7 cellular contexts compared by ENCODE assay signal in the genomic region with DNA sequence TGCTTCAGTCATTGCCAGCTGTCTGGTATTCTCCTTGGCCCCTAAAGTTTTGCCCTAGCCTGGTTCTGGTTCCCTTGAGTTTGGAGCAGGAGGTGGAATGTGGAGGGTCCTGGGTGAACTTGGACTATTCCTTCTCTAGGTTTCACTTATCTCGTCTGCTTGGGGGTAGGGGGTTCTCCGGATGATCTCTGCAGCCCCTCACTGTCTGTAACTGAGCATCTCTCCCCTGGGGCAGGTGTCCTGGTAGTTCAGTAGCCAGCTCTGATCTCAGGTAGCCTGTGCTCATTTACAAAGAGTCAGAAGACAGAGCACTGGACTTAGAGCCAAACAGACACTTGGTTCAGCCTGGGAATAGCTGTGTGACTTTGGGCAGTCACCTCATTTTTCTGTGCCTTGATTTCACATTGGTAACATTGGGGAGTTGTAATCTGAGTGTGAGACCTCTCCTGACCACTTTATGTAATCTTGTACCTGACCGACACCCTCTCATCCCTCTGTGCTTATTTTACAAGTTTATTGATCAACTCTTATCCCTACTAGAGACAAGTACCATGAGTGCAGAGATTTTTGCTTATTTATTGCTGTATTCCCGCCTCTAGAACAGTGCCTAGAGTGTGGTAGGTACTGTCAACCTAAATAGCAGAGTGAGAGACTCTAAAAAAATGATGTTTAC. TPM values are rescaled to one million over a fixed set of nuclear protein-coding genes. Genes with fewer than 3 reads are reported as not detected.
DNase-seq lines count a peak whose midpoint lies in the region; ATAC-seq and TF ChIP-seq lines count a peak whose summit lies in the region.

No MANE protein-coding gene starts in this region.

- H3K36me3 Mint-ChIP-seq in H9 (ENCODE audit: insufficient read depth in 1 of 3, low read depth in 3 of 3) = peaks cover 4 to 13% (median 5%) of the 10 kb centered on the region in 3 experiments; a peak in 6 of 7 replicates
- H3K36me3 Mint-ChIP-seq in stimulated activated effector memory CD8-positive, alpha-beta T cell treated with anti-CD3 and anti-CD28 coated beads, Interleukin-12 subunit alpha, Interleukin-12 subunit beta, amount 100 ng/mL, for 72 hours = peaks cover 42% of the 10 kb centered on the region

- no peaks in the 10 kb centered on the region for H3K9me3 Mint-ChIP-seq in H9
- H3K9me3 Mint-ChIP-seq in stimulated activated effector memory CD8-positive, alpha-beta T cell treated with anti-CD3 and anti-CD28 coated beads, Interleukin-12 subunit alpha, Interleukin-12 subunit beta, amount 100 ng/mL, for 72 hours = no peaks in the 10 kb centered on the region

- no peak overlapping the region for H2BK12ac ChIP-seq in H9 (ENCODE audit: insufficient read length, low read depth, low read length)

- H2AFZ ChIP-seq in H9 (ENCODE audit: low read length) (no peak overlapping the region), hepatocyte (peak overlapping the region; percentile 77)

- H2BK5ac ChIP-seq in H9 (ENCODE audit: insufficient read length, low read length) = no peak overlapping the region

- no peaks in the 10 kb centered on the region for H3K27me3 Mint-ChIP-seq in H9 (ENCODE audit: low read depth)

- H3K27ac ChIP-seq in H9 (ENCODE audit: insufficient read length, low read depth, low read length) (no peak overlapping the region), VCaP (peak overlapping the region; percentile 87), hepatocyte (peak overlapping the region; percentile 78)

- no peak overlapping the region for H3K4ac ChIP-seq in H9 (ENCODE audit: low read depth, low read length)

- WGBS in H9 (ENCODE audit: extremely low coverage, insufficient read length, low lambda C conversion rate) = no CpG with 5 or more reads among the region's 4 CpGs
- WGBS in hepatocyte (ENCODE audit: low lambda C conversion rate, missing lambda C conversion rate) = 33% methylated on average over 4 of the region's 4 CpGs

- H3K9me3 ChIP-seq in H9 (ENCODE audit: control insufficient read depth, low read depth, low read length) = no peaks in the 10 kb centered on the region
- H3K9me3 ChIP-seq in hepatocyte (ENCODE audit: low read depth) = no peaks in the 10 kb centered on the region

- H3K4me1 ChIP-seq in H9 (ENCODE audit: insufficient read depth, low read length) (peaks cover 6% of the 10 kb centered on the region; the same call in 1 of the 2 replicates), hepatocyte (ENCODE audit: insufficient read depth) (peaks cover 17% of the 10 kb centered on the region)

- H3K4me3 ChIP-seq in hepatocyte = peak overlapping the region; percentile 61

- peak overlapping the region; percentile 87; the same call in 1 of the 2 replicates for H3K14ac ChIP-seq in H9 (ENCODE audit: insufficient read depth, low read length)

- no peaks in the 10 kb centered on the region for H3K36me3 ChIP-seq in hepatocyte (replicated peaks; ENCODE audit: insufficient read depth, low read depth)

- H3K9me2 ChIP-seq in hepatocyte (replicated peaks; ENCODE audit: insufficient read depth) = no peaks in the 10 kb centered on the region

- peak overlapping the region; percentile 92 to 97 for H3K4me3 Mint-ChIP-seq in H9
- H3K4me3 Mint-ChIP-seq in stimulated activated effector memory CD8-positive, alpha-beta T cell treated with anti-CD3 and anti-CD28 coated beads, Interleukin-12 subunit alpha, Interleukin-12 subunit beta, amount 100 ng/mL, for 72 hours = peak overlapping the region; percentile 93

- H3K56ac ChIP-seq in H9 (ENCODE audit: insufficient read length, low read depth, low read length) = no peak overlapping the region

- H2BK120ac ChIP-seq in H9 (ENCODE audit: low read depth, low read length, poor library complexity, severe bottlenecking) = no peak overlapping the region

- no peak overlapping the region for H4K8ac ChIP-seq in H9 (replicated peaks; ENCODE audit: insufficient read length, low read depth, low read length)

- DNase-seq in H9 = no peak
- DNase-seq in hepatocyte (ENCODE audit: low spot score) = no peak
- DNase-seq in stimulated activated effector memory CD8-positive, alpha-beta T cell treated with anti-CD3 and anti-CD28 coated beads, Interleukin-12 subunit alpha, Interleukin-12 subunit beta, amount 100 ng/mL, for 72 hours (ENCODE audit: low spot score in 2 of 2) = no peak
- DNase-seq in retina = no peak
- DNase-seq in SHP77 (lab: John Stamatoyannopoulos, UW) = no peak
- no peak for DNase-seq in activated CD8-positive, alpha-beta memory T cell treated with anti-CD3 and anti-CD28 coated beads, Interleukin-2, amount 50 U/mL, for 48 hours

- no peak overlapping the region for H3T11ph ChIP-seq in H9 (ENCODE audit: low read length)

- H3K9ac ChIP-seq in H9 (ENCODE audit: extremely low read depth, insufficient read length, low read length) = peak overlapping the region; percentile 78

- no peak for ATAC-seq in stimulated activated effector memory CD8-positive, alpha-beta T cell treated with anti-CD3 and anti-CD28 coated beads, Interleukin-12 subunit alpha, Interleukin-12 subunit beta, amount 100 ng/mL, for 72 hours

- peak overlapping the region; percentile 90 for H3K4me2 ChIP-seq in H9 (ENCODE audit: insufficient read depth, insufficient read length, low read length)
- peak overlapping the region; percentile 97 for H3K4me2 ChIP-seq in hepatocyte

- no peak overlapping the region for H3K23ac ChIP-seq in H9 (ENCODE audit: insufficient read length, low read depth, low read length)

- H4K20me1 ChIP-seq in H9 (ENCODE audit: control insufficient read depth, insufficient read depth, insufficient read length) (no peaks in the 10 kb centered on the region), hepatocyte (ENCODE audit: insufficient read depth, poor library complexity, severe bottlenecking) (no peaks in the 10 kb centered on the region)

- no peak overlapping the region for H4K91ac ChIP-seq in H9 (ENCODE audit: insufficient read length, low read depth, low read length)

- H2AK5ac ChIP-seq in H9 (ENCODE audit: insufficient read length, low read length) = no peak overlapping the region

- H3K79me1 ChIP-seq in H9 (ENCODE audit: insufficient read depth, low read depth, low read length, poor library complexity, severe bottlenecking) = peaks cover 6% of the 10 kb centered on the region

- TF ChIP-seq CTCF in H9 (conservative IDR thresholded peaks at IDR 0.05) (no peak), VCaP (conservative IDR thresholded peaks at IDR 0.05) (no peak), hepatocyte (IDR thresholded peaks at IDR 0.05; ENCODE audit: poor library complexity) (no peak)

- H2BK20ac ChIP-seq in H9 (ENCODE audit: low read depth, low read length, poor library complexity, severe bottlenecking) = no peak overlapping the region

- H3K23me2 ChIP-seq in H9 (ENCODE audit: insufficient read length, low read depth, low read length, poor library complexity, severe bottlenecking) = peaks cover 15% of the 10 kb centered on the region

- H3K18ac ChIP-seq in H9 (ENCODE audit: insufficient read length, low read depth, low read length) = no peak overlapping the region

- no peaks in the 10 kb centered on the region for H3K27me3 ChIP-seq in H9 (ENCODE audit: insufficient read depth, low read length)
- H3K27me3 ChIP-seq in hepatocyte = no peaks in the 10 kb centered on the region

- no peak overlapping the region for H2BK15ac ChIP-seq in H9 (ENCODE audit: low read depth, low read length)

- H3K79me2 ChIP-seq in H9 (ENCODE audit: insufficient read depth, low read length) = peaks cover 9% of the 10 kb centered on the region; the same call in 1 of the 2 replicates
- peaks cover 51% of the 10 kb centered on the region for H3K79me2 ChIP-seq in hepatocyte

- no peak overlapping the region for H4K5ac ChIP-seq in H9 (ENCODE audit: insufficient read length, low read depth, low read length)

- H3K27ac Mint-ChIP-seq in H9 = peak overlapping the region; percentile 93 to 98 (median 97); a peak in 6 of 7 replicates
- H3K27ac Mint-ChIP-seq in stimulated activated effector memory CD8-positive, alpha-beta T cell treated with anti-CD3 and anti-CD28 coated beads, Interleukin-12 subunit alpha, Interleukin-12 subunit beta, amount 100 ng/mL, for 72 hours = peak overlapping the region; percentile 96

- H3K4me1 Mint-ChIP-seq in H9 = peaks cover 32 to 33% of the 10 kb centered on the region in 2 experiments
- peaks cover 51% of the 10 kb centered on the region for H3K4me1 Mint-ChIP-seq in stimulated activated effector memory CD8-positive, alpha-beta T cell treated with anti-CD3 and anti-CD28 coated beads, Interleukin-12 subunit alpha, Interleukin-12 subunit beta, amount 100 ng/mL, for 72 hours

RNA-seq across cellular contexts. Expression of gene CCDC134, which starts 0.8 kb away (rescaled TPM):
- total RNA-seq in H9 (2021) (19.3 and 20.7 TPM in 2 replicates), hepatocyte (7.2 and 9.2 TPM in 2 replicates)
- 4.1 and 7.4 TPM in 2 replicates for polyA plus RNA-seq in hepatocyte

RNA-seq across cellular contexts. Expression of gene SREBF2, which starts 31.6 kb away (rescaled TPM):
- total RNA-seq in H9 (2021) = 144 and 146 TPM in 2 replicates
- 109 and 114 TPM in 2 replicates for total RNA-seq in hepatocyte
- 96.3 and 113 TPM in 2 replicates for polyA plus RNA-seq in hepatocyte
